Comparison of ENCODE assay signal across 11 cellular contexts in genomic region chr6:20117474-20117873, GRCh38.
DNase-seq lines count a peak whose midpoint lies in the region; ATAC-seq and TF ChIP-seq lines count a peak whose summit lies in the region.
"Had no signal": no experiment of that assay in that cellular context is flagged by ENCODE, and none has a peak within 500 bp of the region (broad histone marks: within the 10 kb centered on the region; RNA-seq: fewer than 3 reads in every experiment).

No MANE protein-coding gene starts in this region.

- no peak overlapping the region for H3K4me3 ChIP-seq in stomach

- H3K4me3 Mint-ChIP-seq in activated CD4-positive, alpha-beta T cell treated with anti-CD3 and anti-CD28 coated beads for 36 hours, result no peak overlapping the region
- H3K4me3 Mint-ChIP-seq: IgD-negative memory B cell had no signal

- H3K9me3 ChIP-seq in stomach, result no peaks in the 10 kb centered on the region

- peak; percentile 87 for ATAC-seq in GM19372 (IDR thresholded peaks at IDR 0.05; ENCODE audit: low read depth, unreplicated experiment)
- peak; percentile 87 for ATAC-seq in HG03378 (IDR thresholded peaks at IDR 0.05; ENCODE audit: unreplicated experiment)
- ATAC-seq in esophagus mucosa, result peak; percentile 48
- no peak for ATAC-seq in activated CD4-positive, alpha-beta T cell treated with anti-CD3 and anti-CD28 coated beads for 36 hours
- ATAC-seq: left ventricle myocardium superior had no signal

- H3K27ac ChIP-seq in stomach, result no peak overlapping the region

- H3K27ac Mint-ChIP-seq in activated CD4-positive, alpha-beta T cell treated with anti-CD3 and anti-CD28 coated beads for 36 hours, result no peak overlapping the region
- H3K27ac Mint-ChIP-seq: IgD-negative memory B cell had no signal

- peak; percentile 27 for DNase-seq in COLO668 (lab: John Stamatoyannopoulos, UW; ENCODE audit: unreplicated experiment)
- no peak for DNase-seq in erythroblast (lab: John Stamatoyannopoulos, UW)
- no peak for DNase-seq in SK-N-DZ (ENCODE audit: low spot score)
- no peak for DNase-seq in stomach
- DNase-seq in activated CD4-positive, alpha-beta T cell treated with anti-CD3 and anti-CD28 coated beads for 36 hours, result no peak
- DNase-seq: left ventricle myocardium superior, RPMI8226 had no signal

- peaks cover 16% of the 10 kb centered on the region for H3K36me3 Mint-ChIP-seq in activated CD4-positive, alpha-beta T cell treated with anti-CD3 and anti-CD28 coated beads for 36 hours (ENCODE audit: low read depth)

- intact Hi-C loops in stomach (cut with DNase I; ENCODE audit: low total_unique reads), result no loop called here
- intact Hi-C loops in activated CD4-positive, alpha-beta T cell treated with anti-CD3 and anti-CD28 coated beads for 36 hours (cut with DNase I, micrococcal nuclease), result no loop called here

- H3K36me3 ChIP-seq in stomach, result peaks cover 9 to 97% (median 87%) of the 10 kb centered on the region in 4 donors

- CTCF ChIA-PET in activated CD4-positive, alpha-beta T cell treated with anti-CD3 and anti-CD28 coated beads for 36 hours (lab: Charles Lee), result interaction anchor here (2.7 kb wide), 1 partner anchor 9 kb away, joined by 18 read pairs; no protein-coding TSS in a partner anchor

- no peak for TF ChIP-seq POLR2A in erythroblast (IDR thresholded peaks at IDR 0.05; ENCODE audit: low read length)
- no peak for TF ChIP-seq POLR2A in stomach (IDR thresholded peaks at IDR 0.05)

- H3K9me3 Mint-ChIP-seq in activated CD4-positive, alpha-beta T cell treated with anti-CD3 and anti-CD28 coated beads for 36 hours (ENCODE audit: low read depth), result no peaks in the 10 kb centered on the region
- H3K9me3 Mint-ChIP-seq: IgD-negative memory B cell had no signal

- H3K27me3 ChIP-seq in stomach, result no peaks in the 10 kb centered on the region

- peaks cover 4% of the 10 kb centered on the region for H3K4me1 Mint-ChIP-seq in activated CD4-positive, alpha-beta T cell treated with anti-CD3 and anti-CD28 coated beads for 36 hours

- WGBS in stomach, 5 donors, result 61 to 82% (median 65%) methylated on average over 3 of the region's 3 CpGs

- POLR2A ChIA-PET in activated CD4-positive, alpha-beta T cell treated with anti-CD3 and anti-CD28 coated beads for 36 hours (lab: Charles Lee), result no interaction called here

- no peaks in the 10 kb centered on the region for H3K4me1 ChIP-seq in stomach

- no peaks in the 10 kb centered on the region for H3K27me3 Mint-ChIP-seq in activated CD4-positive, alpha-beta T cell treated with anti-CD3 and anti-CD28 coated beads for 36 hours
- H3K27me3 Mint-ChIP-seq: IgD-negative memory B cell had no signal

- no peak for TF ChIP-seq EP300 in stomach (IDR thresholded peaks at IDR 0.05)

- TF ChIP-seq CTCF in stomach (IDR thresholded peaks at IDR 0.05), result no peak
